Comparison of ENCODE assay signal across 23 cellular contexts in genomic region chr4:69936566-69936965, GRCh38. TPM values are rescaled to one million over a fixed set of nuclear protein-coding genes. Genes with fewer than 3 reads are reported as not detected.
A peak's percentile ranks its signal among the peaks of the same experiment; 100 is the strongest.
DNase-seq lines count a peak whose midpoint lies in the region; ATAC-seq, FAIRE-seq and TF ChIP-seq lines count a peak whose summit lies in the region.
"Had no signal": no experiment of that assay in that cellular context is flagged by ENCODE, and none has a peak within 500 bp of the region (broad histone marks: within the 10 kb centered on the region; RNA-seq: fewer than 3 reads in every experiment).

No MANE protein-coding gene starts in this region.

- H3K9ac ChIP-seq in astrocyte (ENCODE audit: low read length), result no peak overlapping the region
- H3K9ac ChIP-seq: BLaER1 had no signal

- DNase-seq in ELR (ENCODE audit: low read depth) (peak; percentile 2), astrocyte (ENCODE audit: low read depth) (peak; percentile 3), epithelial cell of esophagus (ENCODE audit: low read depth) (peak; percentile 19), iris pigment epithelial cell (ENCODE audit: low read depth) (peak; percentile 78), left lung (no peak), AG08396 (ENCODE audit: low spot score) (no peak), heart left ventricle (no peak), DMS153 (lab: John Stamatoyannopoulos, UW) (no peak)
- DNase-seq: CD8-positive, alpha-beta T cell; DMS79; GOT3; NCI-H1105 treated with DMSO at 0.1 percent for 48 hours; NCI-H1694; NCI-H510A; NCI-H748 treated with DMSO at 0.1 percent for 48 hours; NK-92 treated with Interleukin-12 subunit alpha and Interleukin-12 subunit beta, amount 100 ng/mL, for 24 hours; OCI-M1; SHP77 treated with DMSO at 0.1 percent for 48 hours had no signal

- no peak for ATAC-seq in left lung
- no peak for ATAC-seq in heart left ventricle
- ATAC-seq: CD8-positive, alpha-beta T cell; HCT116 had no signal

- H3K4me3 Mint-ChIP-seq in astrocyte (ENCODE audit: unreplicated experiment), result no peak overlapping the region
- H3K4me3 Mint-ChIP-seq: CD8-positive, alpha-beta T cell had no signal

- H3K4me3 ChIP-seq in astrocyte (ENCODE audit: insufficient read depth, low read depth, low read length), result no peak overlapping the region
- no peak overlapping the region for H3K4me3 ChIP-seq in epithelial cell of esophagus (ENCODE audit: low read length)
- H3K4me3 ChIP-seq in left lung, result no peak overlapping the region
- no peak overlapping the region for H3K4me3 ChIP-seq in heart left ventricle
- H3K4me3 ChIP-seq: BLaER1 had no signal

- H3K27me3 Mint-ChIP-seq in astrocyte (ENCODE audit: low read depth, unreplicated experiment), result no peaks in the 10 kb centered on the region

- H3K27me3 ChIP-seq in astrocyte (ENCODE audit: insufficient read depth, low read length), result no peaks in the 10 kb centered on the region
- H3K27me3 ChIP-seq in left lung, result no peaks in the 10 kb centered on the region
- no peaks in the 10 kb centered on the region for H3K27me3 ChIP-seq in heart left ventricle
- H3K27me3 ChIP-seq: BLaER1 had no signal

- no peak for FAIRE-seq in astrocyte (lab: Jason Lieb, UNC)
- FAIRE-seq: A204.1 had no signal

- no peak overlapping the region for H3K27ac Mint-ChIP-seq in astrocyte (ENCODE audit: unreplicated experiment)
- H3K27ac Mint-ChIP-seq: CD8-positive, alpha-beta T cell had no signal

- no peak overlapping the region for H3K4me2 ChIP-seq in astrocyte (ENCODE audit: low read length)
- H3K4me2 ChIP-seq: BLaER1 had no signal

- no peak for TF ChIP-seq POLR2A in heart left ventricle (IDR thresholded peaks at IDR 0.05)

- no peaks in the 10 kb centered on the region for H4K20me1 ChIP-seq in astrocyte (ENCODE audit: insufficient read depth, low read length)
- H4K20me1 ChIP-seq: BLaER1 had no signal

- H3K9me3 ChIP-seq in astrocyte (ENCODE audit: insufficient read depth, low read depth, low read length) (no peaks in the 10 kb centered on the region), left lung (no peaks in the 10 kb centered on the region), heart left ventricle (no peaks in the 10 kb centered on the region)
- H3K9me3 ChIP-seq: BLaER1 had no signal

- intact Hi-C loops in left lung (cut with DNase I) (no loop called here), heart left ventricle (cut with DNase I) (no loop called here)

- peaks cover 3% of the 10 kb centered on the region for H3K4me1 Mint-ChIP-seq in astrocyte (ENCODE audit: low read depth, unreplicated experiment)

- no peak overlapping the region for H2AFZ ChIP-seq in astrocyte (ENCODE audit: low read depth, low read length)

- no peaks in the 10 kb centered on the region for H3K4me1 ChIP-seq in astrocyte (ENCODE audit: insufficient read depth, low read length)
- H3K4me1 ChIP-seq in left lung, result no peaks in the 10 kb centered on the region
- H3K4me1 ChIP-seq in heart left ventricle, result no peaks in the 10 kb centered on the region
- H3K4me1 ChIP-seq: BLaER1 had no signal

- H3K36me3 ChIP-seq in astrocyte (ENCODE audit: insufficient read depth, low read length) (no peaks in the 10 kb centered on the region), left lung (no peaks in the 10 kb centered on the region), heart left ventricle (no peaks in the 10 kb centered on the region)
- H3K36me3 ChIP-seq: BLaER1 had no signal

- no peak for TF ChIP-seq CTCF in astrocyte (IDR thresholded peaks at IDR 0.05; ENCODE audit: insufficient read depth, low read depth, low read length)
- TF ChIP-seq CTCF in epithelial cell of esophagus (IDR thresholded peaks at IDR 0.05; ENCODE audit: insufficient read depth, low read depth, low read length, missing control alignments), result no peak
- TF ChIP-seq CTCF in left lung (IDR thresholded peaks at IDR 0.05), result no peak
- TF ChIP-seq CTCF in heart left ventricle (IDR thresholded peaks at IDR 0.05), result no peak

- no peaks in the 10 kb centered on the region for H3K9me3 Mint-ChIP-seq in astrocyte (ENCODE audit: unreplicated experiment)
- H3K9me3 Mint-ChIP-seq: CD8-positive, alpha-beta T cell had no signal

- no peaks in the 10 kb centered on the region for H3K79me2 ChIP-seq in astrocyte (ENCODE audit: insufficient read depth, low read length)

- H3K27ac ChIP-seq in astrocyte (ENCODE audit: low read depth, low read length), result no peak overlapping the region
- H3K27ac ChIP-seq in left lung, result no peak overlapping the region
- H3K27ac ChIP-seq in heart left ventricle, result no peak overlapping the region
- H3K27ac ChIP-seq: BLaER1 had no signal

- H3K36me3 Mint-ChIP-seq in astrocyte (ENCODE audit: low read depth, unreplicated experiment), result no peaks in the 10 kb centered on the region
- H3K36me3 Mint-ChIP-seq: CD8-positive, alpha-beta T cell had no signal

RNA-seq across cellular contexts. Expression of gene CSN1S1, which starts 5.7 kb away (rescaled TPM):
- total RNA-seq in astrocyte (not detected in 2 replicates), left lung (not detected), heart left ventricle (not detected)
- under 1 TPM in 1 of 2 donors, not detected in 1; 0.12 TPM for polyA plus RNA-seq in heart left ventricle
- total RNA-seq: CD8-positive, alpha-beta T cell; LHCN-M2; RPMI7951 had no signal

RNA-seq across cellular contexts. Expression of gene CSN2, which starts 29.0 kb away (rescaled TPM):
- not detected in 2 replicates for total RNA-seq in astrocyte
- total RNA-seq in left lung, result not detected
- not detected for total RNA-seq in heart left ventricle
- not detected for polyA plus RNA-seq in heart left ventricle
- total RNA-seq: CD8-positive, alpha-beta T cell; LHCN-M2; RPMI7951 had no signal

RNA-seq across cellular contexts. Expression of gene STATH, which starts 59.2 kb away (rescaled TPM):
- total RNA-seq in astrocyte, result not detected in 2 replicates
- not detected for total RNA-seq in left lung
- total RNA-seq in heart left ventricle, result not detected
- polyA plus RNA-seq in heart left ventricle, result not detected
- total RNA-seq: CD8-positive, alpha-beta T cell; LHCN-M2; RPMI7951 had no signal

Comparison
In these comparisons a context has a peak if more than half of its experiments do, and no peak if none do; other contexts are left out.
1. DNase-seq: peak in ELR (single experiment), astrocyte (single experiment), epithelial cell of esophagus (single experiment) and iris pigment epithelial cell (single experiment); none in left lung (0 of 2), AG08396 (single experiment), heart left ventricle (0 of 5) and DMS153 (single experiment).